In the genomic region with DNA sequence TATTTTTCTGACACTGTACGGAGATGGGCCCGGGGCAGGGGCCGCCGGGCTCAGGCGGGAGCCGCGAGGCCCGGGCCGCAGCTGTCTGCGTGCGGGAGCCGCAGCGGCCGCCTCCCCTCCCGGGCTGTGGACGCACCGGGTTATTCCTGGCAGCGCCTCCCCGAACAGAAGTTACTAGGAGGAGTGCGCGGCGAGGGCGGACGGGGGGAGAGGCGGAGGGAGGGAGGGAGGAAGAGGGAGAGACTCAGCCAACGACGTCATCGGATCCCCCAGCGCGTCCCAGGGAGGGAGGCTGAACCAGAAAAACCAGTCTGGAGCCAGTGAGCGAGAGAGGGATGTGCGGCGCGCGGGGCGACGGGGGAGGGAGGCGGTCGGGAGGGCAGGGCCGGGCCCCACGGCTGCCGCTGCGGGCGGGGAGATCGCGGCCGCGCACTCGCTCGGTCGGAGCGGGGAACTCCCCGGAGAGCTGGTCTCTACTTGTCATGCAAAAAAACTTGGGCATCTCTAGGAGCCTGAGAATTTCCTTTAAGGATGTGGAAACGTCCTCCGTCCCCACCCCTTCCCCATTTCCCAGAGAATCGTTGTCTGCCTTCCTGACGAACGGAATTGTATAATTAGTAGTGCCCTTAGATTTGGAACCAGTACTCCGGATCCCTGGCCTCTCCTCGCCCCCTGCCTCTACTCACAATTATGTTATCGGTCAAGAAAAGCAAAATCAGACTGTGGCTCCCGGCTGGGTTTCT, we compare ENCODE assay signal across 1 cellular context.
TF ChIP-seq lines count a peak whose summit lies in the region.

No MANE protein-coding gene starts in this region.

TF ChIP-seq in GM12878, 131 proteins besides CTCF, POLR2A, EP300 and RAD21 (continued from another document and continues in another):
- TF ChIP-seq RUNX3 (IDR thresholded peaks at IDR 0.05; ENCODE audit: low read length): peak; percentile 40
- TF ChIP-seq NFIC (IDR thresholded peaks at IDR 0.05; ENCODE audit: low read depth, low read length): no peak
- TF ChIP-seq, protein P1, sequence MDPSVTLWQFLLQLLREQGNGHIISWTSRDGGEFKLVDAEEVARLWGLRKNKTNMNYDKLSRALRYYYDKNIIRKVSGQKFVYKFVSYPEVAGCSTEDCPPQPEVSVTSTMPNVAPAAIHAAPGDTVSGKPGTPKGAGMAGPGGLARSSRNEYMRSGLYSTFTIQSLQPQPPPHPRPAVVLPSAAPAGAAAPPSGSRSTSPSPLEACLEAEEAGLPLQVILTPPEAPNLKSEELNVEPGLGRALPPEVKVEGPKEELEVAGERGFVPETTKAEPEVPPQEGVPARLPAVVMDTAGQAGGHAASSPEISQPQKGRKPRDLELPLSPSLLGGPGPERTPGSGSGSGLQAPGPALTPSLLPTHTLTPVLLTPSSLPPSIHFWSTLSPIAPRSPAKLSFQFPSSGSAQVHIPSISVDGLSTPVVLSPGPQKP (IDR thresholded peaks at IDR 0.05; ENCODE audit: low read depth, low read length): no peak
- peak; percentile 89 for TF ChIP-seq ATF7 (IDR thresholded peaks at IDR 0.05; ENCODE audit: low read depth)
- TF ChIP-seq, protein P2, sequence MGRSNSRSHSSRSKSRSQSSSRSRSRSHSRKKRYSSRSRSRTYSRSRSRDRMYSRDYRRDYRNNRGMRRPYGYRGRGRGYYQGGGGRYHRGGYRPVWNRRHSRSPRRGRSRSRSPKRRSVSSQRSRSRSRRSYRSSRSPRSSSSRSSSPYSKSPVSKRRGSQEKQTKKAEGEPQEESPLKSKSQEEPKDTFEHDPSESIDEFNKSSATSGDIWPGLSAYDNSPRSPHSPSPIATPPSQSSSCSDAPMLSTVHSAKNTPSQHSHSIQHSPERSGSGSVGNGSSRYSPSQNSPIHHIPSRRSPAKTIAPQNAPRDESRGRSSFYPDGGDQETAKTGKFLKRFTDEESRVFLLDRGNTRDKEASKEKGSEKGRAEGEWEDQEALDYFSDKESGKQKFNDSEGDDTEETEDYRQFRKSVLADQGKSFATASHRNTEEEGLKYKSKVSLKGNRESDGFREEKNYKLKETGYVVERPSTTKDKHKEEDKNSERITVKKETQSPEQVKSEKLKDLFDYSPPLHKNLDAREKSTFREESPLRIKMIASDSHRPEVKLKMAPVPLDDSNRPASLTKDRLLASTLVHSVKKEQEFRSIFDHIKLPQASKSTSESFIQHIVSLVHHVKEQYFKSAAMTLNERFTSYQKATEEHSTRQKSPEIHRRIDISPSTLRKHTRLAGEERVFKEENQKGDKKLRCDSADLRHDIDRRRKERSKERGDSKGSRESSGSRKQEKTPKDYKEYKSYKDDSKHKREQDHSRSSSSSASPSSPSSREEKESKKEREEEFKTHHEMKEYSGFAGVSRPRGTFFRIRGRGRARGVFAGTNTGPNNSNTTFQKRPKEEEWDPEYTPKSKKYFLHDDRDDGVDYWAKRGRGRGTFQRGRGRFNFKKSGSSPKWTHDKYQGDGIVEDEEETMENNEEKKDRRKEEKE (IDR thresholded peaks at IDR 0.05): no peak
- TF ChIP-seq, protein P3, sequence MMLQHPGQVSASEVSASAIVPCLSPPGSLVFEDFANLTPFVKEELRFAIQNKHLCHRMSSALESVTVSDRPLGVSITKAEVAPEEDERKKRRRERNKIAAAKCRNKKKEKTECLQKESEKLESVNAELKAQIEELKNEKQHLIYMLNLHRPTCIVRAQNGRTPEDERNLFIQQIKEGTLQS (IDR thresholded peaks at IDR 0.05; ENCODE audit: borderline replicate concordance, extremely low read depth, low read depth, low read length): no peak
- TF ChIP-seq SP1 (IDR thresholded peaks at IDR 0.05; ENCODE audit: low read depth, low read length): peak; percentile 35
- TF ChIP-seq SRF (IDR thresholded peaks at IDR 0.05; ENCODE audit: low read depth in 2 of 2, low read length in 2 of 2): 0 out of 4 replicates have a peak, but pooled peaks of 1 of the 2 experiments have one; percentile 3
- no peak for TF ChIP-seq E4F1 (IDR thresholded peaks at IDR 0.05; ENCODE audit: borderline replicate concordance, partially characterized antibody)
- TF ChIP-seq E2F8 (IDR thresholded peaks at IDR 0.05; ENCODE audit: low read depth, partially characterized antibody): no peak
- TF ChIP-seq MYB (IDR thresholded peaks at IDR 0.05; ENCODE audit: borderline replicate concordance, low read depth, low read length): no peak
- TF ChIP-seq, protein P4, sequence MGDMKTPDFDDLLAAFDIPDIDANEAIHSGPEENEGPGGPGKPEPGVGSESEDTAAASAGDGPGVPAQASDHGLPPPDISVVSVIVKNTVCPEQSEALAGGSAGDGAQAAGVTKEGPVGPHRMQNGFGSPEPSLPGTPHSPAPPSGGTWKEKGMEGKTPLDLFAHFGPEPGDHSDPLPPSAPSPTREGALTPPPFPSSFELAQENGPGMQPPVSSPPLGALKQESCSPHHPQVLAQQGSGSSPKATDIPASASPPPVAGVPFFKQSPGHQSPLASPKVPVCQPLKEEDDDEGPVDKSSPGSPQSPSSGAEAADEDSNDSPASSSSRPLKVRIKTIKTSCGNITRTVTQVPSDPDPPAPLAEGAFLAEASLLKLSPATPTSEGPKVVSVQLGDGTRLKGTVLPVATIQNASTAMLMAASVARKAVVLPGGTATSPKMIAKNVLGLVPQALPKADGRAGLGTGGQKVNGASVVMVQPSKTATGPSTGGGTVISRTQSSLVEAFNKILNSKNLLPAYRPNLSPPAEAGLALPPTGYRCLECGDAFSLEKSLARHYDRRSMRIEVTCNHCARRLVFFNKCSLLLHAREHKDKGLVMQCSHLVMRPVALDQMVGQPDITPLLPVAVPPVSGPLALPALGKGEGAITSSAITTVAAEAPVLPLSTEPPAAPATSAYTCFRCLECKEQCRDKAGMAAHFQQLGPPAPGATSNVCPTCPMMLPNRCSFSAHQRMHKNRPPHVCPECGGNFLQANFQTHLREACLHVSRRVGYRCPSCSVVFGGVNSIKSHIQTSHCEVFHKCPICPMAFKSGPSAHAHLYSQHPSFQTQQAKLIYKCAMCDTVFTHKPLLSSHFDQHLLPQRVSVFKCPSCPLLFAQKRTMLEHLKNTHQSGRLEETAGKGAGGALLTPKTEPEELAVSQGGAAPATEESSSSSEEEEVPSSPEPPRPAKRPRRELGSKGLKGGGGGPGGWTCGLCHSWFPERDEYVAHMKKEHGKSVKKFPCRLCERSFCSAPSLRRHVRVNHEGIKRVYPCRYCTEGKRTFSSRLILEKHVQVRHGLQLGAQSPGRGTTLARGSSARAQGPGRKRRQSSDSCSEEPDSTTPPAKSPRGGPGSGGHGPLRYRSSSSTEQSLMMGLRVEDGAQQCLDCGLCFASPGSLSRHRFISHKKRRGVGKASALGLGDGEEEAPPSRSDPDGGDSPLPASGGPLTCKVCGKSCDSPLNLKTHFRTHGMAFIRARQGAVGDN (IDR thresholded peaks at IDR 0.05): peak; percentile 49; the same call in 1 of the 2 replicates
- no peak for TF ChIP-seq ZNF384 (IDR thresholded peaks at IDR 0.05; ENCODE audit: borderline replicate concordance, low read depth, low read length)
- TF ChIP-seq STAT3 (IDR thresholded peaks at IDR 0.05; ENCODE audit: low read depth, low read length): no peak
- TF ChIP-seq SREBF1 (IDR thresholded peaks at IDR 0.05; ENCODE audit: low read length): no peak
- TF ChIP-seq IKZF1 (conservative IDR thresholded peaks at IDR 0.05): peak; percentile 66; the same call in 1 of the 2 replicates
- TF ChIP-seq STAT1 (conservative IDR thresholded peaks at IDR 0.05): no peak
- no peak for TF ChIP-seq EZH2 (IDR thresholded peaks at IDR 0.05; ENCODE audit: borderline replicate concordance, control insufficient read depth, low read depth, low read length)
- no peak for TF ChIP-seq CEBPB (IDR thresholded peaks at IDR 0.05; ENCODE audit: borderline replicate concordance in 1 of 2, low read depth in 2 of 2, low read length in 2 of 2)
- TF ChIP-seq, protein P5, sequence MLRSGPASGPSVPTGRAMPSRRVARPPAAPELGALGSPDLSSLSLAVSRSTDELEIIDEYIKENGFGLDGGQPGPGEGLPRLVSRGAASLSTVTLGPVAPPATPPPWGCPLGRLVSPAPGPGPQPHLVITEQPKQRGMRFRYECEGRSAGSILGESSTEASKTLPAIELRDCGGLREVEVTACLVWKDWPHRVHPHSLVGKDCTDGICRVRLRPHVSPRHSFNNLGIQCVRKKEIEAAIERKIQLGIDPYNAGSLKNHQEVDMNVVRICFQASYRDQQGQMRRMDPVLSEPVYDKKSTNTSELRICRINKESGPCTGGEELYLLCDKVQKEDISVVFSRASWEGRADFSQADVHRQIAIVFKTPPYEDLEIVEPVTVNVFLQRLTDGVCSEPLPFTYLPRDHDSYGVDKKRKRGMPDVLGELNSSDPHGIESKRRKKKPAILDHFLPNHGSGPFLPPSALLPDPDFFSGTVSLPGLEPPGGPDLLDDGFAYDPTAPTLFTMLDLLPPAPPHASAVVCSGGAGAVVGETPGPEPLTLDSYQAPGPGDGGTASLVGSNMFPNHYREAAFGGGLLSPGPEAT (IDR thresholded peaks at IDR 0.05; ENCODE audit: low read depth): peak; percentile 72; the same call in 1 of the 2 replicates
- TF ChIP-seq NFYA (IDR thresholded peaks at IDR 0.05; ENCODE audit: borderline replicate concordance, low read depth, low read length): no peak
- TF ChIP-seq PML (IDR thresholded peaks at IDR 0.05; ENCODE audit: low read length): peak; percentile 6; the same call in 1 of the 2 replicates
- TF ChIP-seq EED (IDR thresholded peaks at IDR 0.05; ENCODE audit: low read depth): no peak; the same call in none of the 2 replicates
- no peak for TF ChIP-seq BCL3 (IDR thresholded peaks at IDR 0.05; ENCODE audit: borderline replicate concordance, insufficient read depth, low read depth, low read length, poor library complexity, severe bottlenecking)
- TF ChIP-seq BRCA1 (IDR thresholded peaks at IDR 0.05; ENCODE audit: low read depth, low read length): no peak
- no peak for TF ChIP-seq RELA (IDR thresholded peaks at IDR 0.05; ENCODE audit: borderline replicate concordance, partially characterized antibody)
- TF ChIP-seq, protein P6, sequence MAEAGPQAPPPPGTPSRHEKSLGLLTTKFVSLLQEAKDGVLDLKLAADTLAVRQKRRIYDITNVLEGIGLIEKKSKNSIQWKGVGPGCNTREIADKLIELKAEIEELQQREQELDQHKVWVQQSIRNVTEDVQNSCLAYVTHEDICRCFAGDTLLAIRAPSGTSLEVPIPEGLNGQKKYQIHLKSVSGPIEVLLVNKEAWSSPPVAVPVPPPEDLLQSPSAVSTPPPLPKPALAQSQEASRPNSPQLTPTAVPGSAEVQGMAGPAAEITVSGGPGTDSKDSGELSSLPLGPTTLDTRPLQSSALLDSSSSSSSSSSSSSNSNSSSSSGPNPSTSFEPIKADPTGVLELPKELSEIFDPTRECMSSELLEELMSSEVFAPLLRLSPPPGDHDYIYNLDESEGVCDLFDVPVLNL (IDR thresholded peaks at IDR 0.05; ENCODE audit: low read depth, low read length): no peak
- TF ChIP-seq NR2C2 (IDR thresholded peaks at IDR 0.05; ENCODE audit: borderline replicate concordance, control insufficient read depth, insufficient read length, low read depth): no peak
- TF ChIP-seq HDGF (IDR thresholded peaks at IDR 0.05): no peak
- TF ChIP-seq SMARCA5 (IDR thresholded peaks at IDR 0.05): no peak; the same call in 1 of the 2 replicates
- no peak for TF ChIP-seq USF1 (IDR thresholded peaks at IDR 0.05; ENCODE audit: borderline replicate concordance, extremely low read length, insufficient read depth, low read depth, low read length)
- no peak; the same call in 1 of the 2 replicates for TF ChIP-seq LARP7 (IDR thresholded peaks at IDR 0.05)
- no peak for TF ChIP-seq FOXK2 (IDR thresholded peaks at IDR 0.05)
- TF ChIP-seq ZNF622 (IDR thresholded peaks at IDR 0.05): no peak
- no peak for TF ChIP-seq KDM1A (IDR thresholded peaks at IDR 0.05; ENCODE audit: borderline replicate concordance)
- TF ChIP-seq SPI1 (IDR thresholded peaks at IDR 0.05; ENCODE audit: borderline replicate concordance, insufficient read depth, low read depth, low read length): peak; percentile 35; the same call in 1 of the 2 replicates
